ENCODE assay signal across 19 cellular contexts in genomic region chr14:58492044-58492443, GRCh38.
DNase-seq lines count a peak whose midpoint lies in the region; ATAC-seq, FAIRE-seq and TF ChIP-seq lines count a peak whose summit lies in the region.
"Had no signal": no experiment of that assay in that cellular context is flagged by ENCODE, and none has a peak within 500 bp of the region (broad histone marks: within the 10 kb centered on the region; RNA-seq: fewer than 3 reads in every experiment).

No MANE protein-coding gene starts in this region.

- H3K9ac ChIP-seq in HepG2 (ENCODE audit: insufficient read depth, low read depth, low read length): no peak overlapping the region
- H3K9ac ChIP-seq in skeletal muscle satellite cell (ENCODE audit: low read depth, low read length): no peak overlapping the region
- H3K9ac ChIP-seq: BLaER1, GM23248 had no signal

- no peak overlapping the region for H2AFZ ChIP-seq in HepG2 (ENCODE audit: low read length)
- H2AFZ ChIP-seq: GM23248 had no signal

- H3K36me3 ChIP-seq in HepG2 (replicated peaks in 1 of 2; ENCODE audit: control insufficient read depth in 1 of 2, insufficient read depth in 2 of 2, low read length in 2 of 2) (peaks cover 4 to 30% of the 10 kb centered on the region in 2 experiments), right lobe of liver (peaks cover 0 to 49% (median 2%) of the 10 kb centered on the region in 4 donors), skeletal muscle satellite cell (ENCODE audit: insufficient read depth, low read length) (peaks cover 24% of the 10 kb centered on the region)

- no peaks in the 10 kb centered on the region for H3K9me3 ChIP-seq in HepG2 (ENCODE audit: low read length)
- no peaks in the 10 kb centered on the region for H3K9me3 ChIP-seq in right lobe of liver
- H3K9me3 ChIP-seq in skeletal muscle satellite cell (replicated peaks; ENCODE audit: low read length): no peaks in the 10 kb centered on the region
- H3K9me3 ChIP-seq: BLaER1, Caco-2 had no signal

- no peak overlapping the region for H3K4me2 ChIP-seq in HepG2 (ENCODE audit: low read depth, low read length)
- peak overlapping the region; percentile 1 for H3K4me2 ChIP-seq in skeletal muscle satellite cell (ENCODE audit: low read length)
- H3K4me2 ChIP-seq: BLaER1 had no signal

- TF ChIP-seq CTCF in HepG2 (CRISPR knock-in tag; IDR thresholded peaks at IDR 0.05) (no peak), right lobe of liver (IDR thresholded peaks at IDR 0.05) (no peak)

- DNase-seq in HepG2 (ENCODE audit: low spot score) (no peak), right lobe of liver (no peak), GM19238 (ENCODE audit: insufficient read length, low spot score) (no peak), NCI-H1930 (lab: John Stamatoyannopoulos, UW) (no peak)
- DNase-seq: Caco-2; CD4-positive, CD25-positive, alpha-beta regulatory T cell; CD8-positive, alpha-beta T cell; DMS153; DND-41; H7 had no signal

- TF ChIP-seq EP300 in HepG2 (IDR thresholded peaks at IDR 0.05; ENCODE audit: low read depth in 2 of 2, low read length in 2 of 2): no peak
- TF ChIP-seq EP300 in HepG2 (CRISPR knock-in tag; IDR thresholded peaks at IDR 0.05; ENCODE audit: borderline replicate concordance): no peak

- in situ Hi-C loops in HepG2 (cut with HindIII; ENCODE audit: extremely low pct_ligation_motif_present, low pct_unique_long_range_greater_than_20kb): no loop called here

- H3K79me2 ChIP-seq in HepG2 (ENCODE audit: insufficient read depth, low read length): no peaks in the 10 kb centered on the region

- no peak for TF ChIP-seq RAD21 in HepG2 (CRISPR knock-in tag; IDR thresholded peaks at IDR 0.05)

- H3K27me3 ChIP-seq in HepG2 (ENCODE audit: control insufficient read depth in 1 of 2, insufficient read depth in 2 of 2, low read length in 2 of 2) (no peaks in the 10 kb centered on the region), right lobe of liver (no peaks in the 10 kb centered on the region), skeletal muscle satellite cell (ENCODE audit: control insufficient read depth, insufficient read depth, low read length) (no peaks in the 10 kb centered on the region)
- H3K27me3 ChIP-seq: BLaER1 had no signal

- intact Hi-C loops in HepG2 (cut with micrococcal nuclease; ENCODE audit: unreplicated experiment) (no loop called here), right lobe of liver (cut with DNase I) (no loop called here)

- TF ChIP-seq POLR2A in HepG2 (IDR thresholded peaks at IDR 0.05; ENCODE audit: insufficient read depth in 1 of 2, low read depth in 2 of 2, low read length in 2 of 2): no peak
- no peak for TF ChIP-seq POLR2A in right lobe of liver (IDR thresholded peaks at IDR 0.05)

- H3K4me1 ChIP-seq in HepG2 (ENCODE audit: insufficient read depth, low read length) (no peaks in the 10 kb centered on the region), right lobe of liver (no peaks in the 10 kb centered on the region), skeletal muscle satellite cell (ENCODE audit: control insufficient read depth, insufficient read depth, low read length) (peaks cover 24% of the 10 kb centered on the region)
- H3K4me1 ChIP-seq: BLaER1, Caco-2 had no signal

- ATAC-seq in HepG2 (no peak), right lobe of liver (no peak)
- ATAC-seq: CD8-positive, alpha-beta T cell had no signal

- no TSS peak for BruUV-seq in HepG2 (replicated peaks; lab: Mats Ljungman, UMichigan)

- H4K20me1 ChIP-seq in HepG2 (ENCODE audit: insufficient read depth, low read length): no peaks in the 10 kb centered on the region
- H4K20me1 ChIP-seq: BLaER1 had no signal

- no peak overlapping the region for H3K27ac ChIP-seq in HepG2 (ENCODE audit: extremely low read length, insufficient read depth, low read length)
- no peak overlapping the region for H3K27ac ChIP-seq in right lobe of liver
- H3K27ac ChIP-seq: 22Rv1, BLaER1, C4-2B, GM23248 had no signal

- FAIRE-seq in HepG2 (lab: Jason Lieb, UNC) (no peak), endometrium (lab: Jason Lieb, UNC) (peak; percentile 39)
- FAIRE-seq: G401.6, GM19239, H1 had no signal

- CTCF ChIA-PET in HepG2 (lab: Yijun Ruan, JAX; ENCODE audit: low intra/inter-chr PET ratio, low total read pairs): no interaction called here

- WGBS in HepG2 (ENCODE audit: low lambda C conversion rate): 87% methylated on average over 1 of the region's 1 CpG
- WGBS in right lobe of liver (ENCODE audit: insufficient coverage, low coverage, low lambda C conversion rate, missing lambda C conversion rate): 78% methylated on average over 1 of the region's 1 CpG

- H3K4me3 ChIP-seq in HepG2 (replicated peaks in 1 of 3; ENCODE audit: insufficient read depth in 1 of 3, low read depth in 2 of 3, low read length in 3 of 3) (no peak overlapping the region), right lobe of liver (no peak overlapping the region), skeletal muscle satellite cell (ENCODE audit: low read length) (no peak overlapping the region)
- H3K4me3 ChIP-seq: BLaER1, GM23248 had no signal

- POLR2A ChIA-PET in HepG2 (lab: Yijun Ruan, JAX): no interaction called here

TF ChIP-seq in HepG2, 621 proteins besides CTCF, POLR2A, EP300 and RAD21:
- TF ChIP-seq CREM (IDR thresholded peaks at IDR 0.05) (no peak), CREM (CRISPR knock-in tag; IDR thresholded peaks at IDR 0.05) (no peak), ZNF513 (CRISPR knock-in tag; conservative IDR thresholded peaks at IDR 0.05) (no peak), MAFF (IDR thresholded peaks at IDR 0.05; ENCODE audit: low read depth, low read length) (0 out of 2 replicates have a peak, but pooled peaks have one; percentile 30), DPF2 (CRISPR knock-in tag; IDR thresholded peaks at IDR 0.05; ENCODE audit: borderline replicate concordance, low read depth) (no peak), KMT2A (CRISPR knock-in tag; IDR thresholded peaks at IDR 0.05) (no peak), MAFK (conservative IDR thresholded peaks at IDR 0.05 in 1 of 2, IDR thresholded peaks at IDR 0.05 in 1 of 2; ENCODE audit: low read length in 2 of 2) (peak in 1 of 2 experiments; percentile 65; a peak in 2 of 4 replicates)
- TF ChIP-seq, protein P1, sequence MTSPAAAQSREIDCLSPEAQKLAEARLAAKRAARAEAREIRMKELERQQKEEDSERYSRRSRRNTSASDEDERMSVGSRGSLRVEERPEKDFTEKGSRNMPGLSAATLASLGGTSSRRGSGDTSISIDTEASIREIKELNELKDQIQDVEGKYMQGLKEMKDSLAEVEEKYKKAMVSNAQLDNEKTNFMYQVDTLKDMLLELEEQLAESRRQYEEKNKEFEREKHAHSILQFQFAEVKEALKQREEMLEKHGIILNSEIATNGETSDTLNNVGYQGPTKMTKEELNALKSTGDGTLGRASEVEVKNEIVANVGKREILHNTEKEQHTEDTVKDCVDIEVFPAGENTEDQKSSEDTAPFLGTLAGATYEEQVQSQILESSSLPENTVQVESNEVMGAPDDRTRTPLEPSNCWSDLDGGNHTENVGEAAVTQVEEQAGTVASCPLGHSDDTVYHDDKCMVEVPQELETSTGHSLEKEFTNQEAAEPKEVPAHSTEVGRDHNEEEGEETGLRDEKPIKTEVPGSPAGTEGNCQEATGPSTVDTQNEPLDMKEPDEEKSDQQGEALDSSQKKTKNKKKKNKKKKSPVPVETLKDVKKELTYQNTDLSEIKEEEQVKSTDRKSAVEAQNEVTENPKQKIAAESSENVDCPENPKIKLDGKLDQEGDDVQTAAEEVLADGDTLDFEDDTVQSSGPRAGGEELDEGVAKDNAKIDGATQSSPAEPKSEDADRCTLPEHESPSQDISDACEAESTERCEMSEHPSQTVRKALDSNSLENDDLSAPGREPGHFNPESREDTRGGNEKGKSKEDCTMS (CRISPR knock-in tag; conservative IDR thresholded peaks at IDR 0.05): no peak
- TF ChIP-seq, protein P2, sequence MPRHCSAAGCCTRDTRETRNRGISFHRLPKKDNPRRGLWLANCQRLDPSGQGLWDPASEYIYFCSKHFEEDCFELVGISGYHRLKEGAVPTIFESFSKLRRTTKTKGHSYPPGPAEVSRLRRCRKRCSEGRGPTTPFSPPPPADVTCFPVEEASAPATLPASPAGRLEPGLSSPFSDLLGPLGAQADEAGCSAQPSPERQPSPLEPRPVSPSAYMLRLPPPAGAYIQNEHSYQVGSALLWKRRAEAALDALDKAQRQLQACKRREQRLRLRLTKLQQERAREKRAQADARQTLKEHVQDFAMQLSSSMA (CRISPR knock-in tag; IDR thresholded peaks at IDR 0.05): no peak
